ENCODE assay signal across 13 cellular contexts in genomic region chr7:7202375-7202720, GRCh38. TPM values are rescaled to one million over a fixed set of nuclear protein-coding genes. Genes with fewer than 3 reads are reported as not detected.
A peak's percentile ranks its signal among the peaks of the same experiment; 100 is the strongest.
DNase-seq lines count a peak whose midpoint lies in the region; ATAC-seq, FAIRE-seq and TF ChIP-seq lines count a peak whose summit lies in the region.
"Had no signal": no experiment of that assay in that cellular context is flagged by ENCODE, and none has a peak within 500 bp of the region (broad histone marks: within the 10 kb centered on the region; RNA-seq: fewer than 3 reads in every experiment).

No MANE protein-coding gene starts in this region.

- 57% methylated on average over 1 of the region's 1 CpG for WGBS in mammary epithelial cell (ENCODE audit: low coverage, missing lambda C conversion rate)

- no peak overlapping the region for H2AFZ ChIP-seq in mammary epithelial cell (ENCODE audit: low read depth, low read length)
- H2AFZ ChIP-seq in keratinocyte (ENCODE audit: control insufficient read depth, low read length), result no peak overlapping the region

- in situ Hi-C loops in mammary epithelial cell (cut with MboI; ENCODE audit: low sequenced_read_pairs in 2 of 2), result no loop called here

- H3K27ac ChIP-seq in mammary epithelial cell (ENCODE audit: insufficient read depth, low read depth, low read length) (no peak overlapping the region), keratinocyte (ENCODE audit: control insufficient read depth, insufficient read depth, low read length) (no peak overlapping the region), Peyer's patch (peak overlapping the region in 1 of 4 donors; percentile 12)
- H3K27ac ChIP-seq: gastrocnemius medialis had no signal

- H4K20me1 ChIP-seq in mammary epithelial cell (ENCODE audit: insufficient read depth, low read length) (no peaks in the 10 kb centered on the region), keratinocyte (ENCODE audit: control insufficient read depth, extremely low read depth, insufficient read depth, low read length) (no peaks in the 10 kb centered on the region)

- H3K79me2 ChIP-seq in mammary epithelial cell (ENCODE audit: insufficient read depth, low read length), result peaks cover 82% of the 10 kb centered on the region
- H3K79me2 ChIP-seq in keratinocyte (ENCODE audit: control insufficient read depth, insufficient read depth, low read length), result peaks cover 71% of the 10 kb centered on the region

- no peak for ATAC-seq in T-helper 17 cell
- ATAC-seq in HG03159 (IDR thresholded peaks at IDR 0.05; ENCODE audit: unreplicated experiment), result no peak
- no peak for ATAC-seq in activated CD4-positive, CD25-positive, alpha-beta regulatory T cell treated with anti-CD3 and anti-CD28 coated beads, Interleukin-2, amount 50 U/mL, for 24 hours
- ATAC-seq: gastrocnemius medialis had no signal

- no peak overlapping the region for H3K4me2 ChIP-seq in mammary epithelial cell (ENCODE audit: insufficient read depth, low read depth, low read length)
- peak overlapping the region; percentile 85 for H3K4me2 ChIP-seq in keratinocyte (ENCODE audit: control insufficient read depth, extremely low read depth, insufficient read depth, low read depth, low read length)

- dilution Hi-C loops in mammary epithelial cell (cut with HindIII; ENCODE audit: low sequenced_read_pairs), result no loop called here
- dilution Hi-C loops in keratinocyte (cut with MboI; ENCODE audit: extremely low pct_ligation_motif_present, low sequenced_read_pairs), result no loop called here

- BruUV-seq in MCF 10A (replicated peaks; lab: Mats Ljungman, UMichigan) (no TSS peak), mammary epithelial cell (replicated peaks; lab: Mats Ljungman, UMichigan) (no TSS peak)

- POLR2A ChIA-PET in MCF 10A (lab: Yijun Ruan, JAX), result interaction anchor here (0.5 to 3.7 kb wide), 7 partner anchors 10 to 173 kb away, joined by 3 to 39 read pairs (median 6); partner anchors contain the start of gene C1GALT1

- no peaks in the 10 kb centered on the region for H3K9me1 ChIP-seq in keratinocyte (ENCODE audit: control insufficient read depth, extremely low read depth, insufficient read depth, low read length)

- intact Hi-C loops in MCF 10A (cut with micrococcal nuclease) (no loop called here), mammary epithelial cell (cut with micrococcal nuclease) (no loop called here)

- H3K36me3 ChIP-seq in mammary epithelial cell (ENCODE audit: insufficient read depth, low read length) (no peaks in the 10 kb centered on the region), keratinocyte (ENCODE audit: control insufficient read depth in 2 of 2, extremely low read depth in 1 of 2, insufficient read depth in 2 of 2, low read length in 2 of 2) (no peaks in the 10 kb centered on the region), Peyer's patch (no peaks in the 10 kb centered on the region)
- H3K36me3 ChIP-seq: gastrocnemius medialis had no signal

- H3K36me3 Mint-ChIP-seq in MCF 10A (ENCODE audit: insufficient read depth, unreplicated experiment) (peaks cover 6% of the 10 kb centered on the region), T-helper 17 cell (ENCODE audit: low read depth) (peaks cover 4% of the 10 kb centered on the region), type B pancreatic cell (peaks cover 40% of the 10 kb centered on the region)

- DNase-seq in MCF 10A (ENCODE audit: unreplicated experiment), result no peak
- no peak for DNase-seq in mammary epithelial cell
- no peak for DNase-seq in T-helper 17 cell
- DNase-seq in keratinocyte (ENCODE audit: low read depth, low spot score), result no peak
- DNase-seq in type B pancreatic cell (ENCODE audit: extremely low spot score, unreplicated experiment), result no peak
- DNase-seq in Peyer's patch, result no peak
- DNase-seq: activated CD8-positive, alpha-beta memory T cell treated with anti-CD3 and anti-CD28 coated beads, Interleukin-2, amount 50 U/mL, for 4 hours; gastrocnemius medialis; NCI-H1092 treated with DMSO at 0.1 percent for 48 hours; retina; RPMI8226 had no signal

- FAIRE-seq in keratinocyte (lab: Jason Lieb, UNC), result no peak

- TF ChIP-seq POLR2A in Peyer's patch (IDR thresholded peaks at IDR 0.05), result no peak

- H3K4me3 Mint-ChIP-seq in MCF 10A (ENCODE audit: unreplicated experiment) (peak overlapping the region; percentile 38), T-helper 17 cell (peak overlapping the region; percentile 82), type B pancreatic cell (peak overlapping the region; percentile 44)

- H3K4me3 ChIP-seq in mammary epithelial cell (replicated peaks in 1 of 3; ENCODE audit: insufficient read depth in 1 of 3, low read depth in 2 of 3, low read length in 3 of 3), result no peak overlapping the region
- H3K4me3 ChIP-seq in keratinocyte (ENCODE audit: control insufficient read depth in 2 of 3, extremely low read depth in 1 of 3, insufficient read depth in 2 of 3, low read depth in 1 of 3, low read length in 3 of 3), result no peak overlapping the region
- no peak overlapping the region for H3K4me3 ChIP-seq in Peyer's patch
- H3K4me3 ChIP-seq: gastrocnemius medialis had no signal

- H3K9ac ChIP-seq in mammary epithelial cell (ENCODE audit: insufficient read depth, low read length) (no peak overlapping the region), keratinocyte (ENCODE audit: control insufficient read depth, extremely low read depth, insufficient read depth, low read length) (no peak overlapping the region)

- CTCF ChIA-PET in MCF 10A (lab: Yijun Ruan, JAX), result interaction anchor here (0.6 to 1.4 kb wide), 4 partner anchors 14 to 181 kb away, joined by 3 to 4 read pairs (median 3); no protein-coding TSS in a partner anchor
- CTCF ChIA-PET in mammary epithelial cell (lab: Charles Lee; ENCODE audit: low non-redundant PET), result no interaction called here

- H3K9me3 ChIP-seq in mammary epithelial cell (replicated peaks; ENCODE audit: insufficient read depth, low read length) (peaks cover 3% of the 10 kb centered on the region), T-helper 17 cell (ENCODE audit: control insufficient read depth, low read length, poor library complexity, severe bottlenecking) (no peaks in the 10 kb centered on the region), keratinocyte (ENCODE audit: control insufficient read depth, low read depth, low read length) (no peaks in the 10 kb centered on the region), Peyer's patch (no peaks in the 10 kb centered on the region)
- H3K9me3 ChIP-seq: gastrocnemius medialis had no signal

- TF ChIP-seq CTCF in MCF 10A (IDR thresholded peaks at IDR 0.05; ENCODE audit: unreplicated experiment), result no peak
- no peak for TF ChIP-seq CTCF in mammary epithelial cell (conservative IDR thresholded peaks at IDR 0.05 in 1 of 2, IDR thresholded peaks at IDR 0.05 in 1 of 2; ENCODE audit: extremely low read depth in 1 of 2, insufficient read depth in 1 of 2, low read depth in 1 of 2, low read length in 2 of 2)
- no peak for TF ChIP-seq CTCF in keratinocyte (optimal IDR thresholded peaks at IDR 0.05 in 1 of 3, IDR thresholded peaks at IDR 0.05 in 1 of 3, conservative IDR thresholded peaks at IDR 0.05 in 1 of 3; ENCODE audit: extremely low read depth in 1 of 3, insufficient read depth in 2 of 3, low read length in 3 of 3)
- no peak for TF ChIP-seq CTCF in type B pancreatic cell (conservative IDR thresholded peaks at IDR 0.05)
- TF ChIP-seq CTCF in Peyer's patch (IDR thresholded peaks at IDR 0.05), result no peak

- H3K27me3 Mint-ChIP-seq in MCF 10A (ENCODE audit: insufficient read depth, unreplicated experiment) (no peaks in the 10 kb centered on the region), T-helper 17 cell (no peaks in the 10 kb centered on the region), type B pancreatic cell (no peaks in the 10 kb centered on the region)

- H3K27ac Mint-ChIP-seq in MCF 10A (ENCODE audit: low read depth, unreplicated experiment) (peak overlapping the region; percentile 79), T-helper 17 cell (peak overlapping the region; percentile 97), type B pancreatic cell (peak overlapping the region; percentile 79)

- H3K4me1 Mint-ChIP-seq in MCF 10A (ENCODE audit: insufficient read depth, unreplicated experiment) (peaks cover 34% of the 10 kb centered on the region), T-helper 17 cell (peaks cover 69% of the 10 kb centered on the region), type B pancreatic cell (ENCODE audit: unreplicated experiment) (peaks cover 8% of the 10 kb centered on the region)

- H3K9me3 Mint-ChIP-seq in MCF 10A (ENCODE audit: unreplicated experiment), result peaks cover 22% of the 10 kb centered on the region
- H3K9me3 Mint-ChIP-seq in type B pancreatic cell, result peaks cover 13% of the 10 kb centered on the region

- H3K4me1 ChIP-seq in mammary epithelial cell (ENCODE audit: insufficient read depth, low read length) (peaks cover 22% of the 10 kb centered on the region), keratinocyte (ENCODE audit: control insufficient read depth, extremely low read depth, insufficient read depth, low read length) (peaks cover 18% of the 10 kb centered on the region), Peyer's patch (peaks cover 0 to 8% (median 2%) of the 10 kb centered on the region in 4 donors)

- H3K27me3 ChIP-seq in mammary epithelial cell (ENCODE audit: insufficient read depth, low read length) (no peaks in the 10 kb centered on the region), keratinocyte (ENCODE audit: control insufficient read depth, extremely low read depth, insufficient read depth, low read length) (no peaks in the 10 kb centered on the region), Peyer's patch (no peaks in the 10 kb centered on the region)
- H3K27me3 ChIP-seq: gastrocnemius medialis had no signal

RNA-seq across cellular contexts. Expression of gene C1GALT1, which starts 20.0 kb away (rescaled TPM):
- total RNA-seq in MCF 10A (2022) (30.9 and 39.6 TPM in 2 replicates), mammary epithelial cell (10 to 100 TPM; 51.2 to 57.7 TPM), T-helper 17 cell (10 to 100 TPM; 51.4 to 54.2 TPM), type B pancreatic cell (ENCODE audit: low replicate concordance) (48.8 and 58.8 TPM in 2 replicates), Peyer's patch (10 to 100 TPM; 23.1 to 63.3 (median 34.8) TPM)
- polyA plus RNA-seq in mammary epithelial cell (27.5 TPM), keratinocyte (30.6 to 44.3 TPM (median 32.7 TPM) in 3 replicates)
- polyA minus RNA-seq in mammary epithelial cell (25.5 TPM), keratinocyte (2.3 to 32.5 TPM (median 12.1 TPM) in 3 replicates)
- 50.8 TPM for polyA plus RNA-seq in keratinocyte (2011; ENCODE audit: low read depth)
- 13.2 and 30.3 TPM in 2 replicates for polyA plus RNA-seq in keratinocyte (2011; cell fraction: cytosol; rRNA removed)
- polyA plus RNA-seq in keratinocyte (2011; cell fraction: nucleus; rRNA removed), result 38.1 and 51.3 TPM in 2 replicates
- 18.1 and 24.4 TPM in 2 replicates for polyA plus RNA-seq in keratinocyte (2012; ENCODE audit: low replicate concordance)
- 17.3 TPM for polyA minus RNA-seq in keratinocyte (2011; cell fraction: cytosol; rRNA and poly(A)+ RNA removed)
- 26.7 and 49.9 TPM in 2 replicates for polyA minus RNA-seq in keratinocyte (2011; cell fraction: nucleus; rRNA and poly(A)+ RNA removed)
